1 cellular context compared by ENCODE assay signal in genomic region chr11:34302046-34302921, GRCh38.
TF ChIP-seq lines count a peak whose summit lies in the region.

No MANE protein-coding gene starts in this region.

TF ChIP-seq in GM12878, 131 proteins besides CTCF, POLR2A, EP300 and RAD21 (continued from another document and continues in another):
- no peak for TF ChIP-seq SUZ12 (IDR thresholded peaks at IDR 0.05; ENCODE audit: unreplicated experiment)
- TF ChIP-seq SMAD1 (IDR thresholded peaks at IDR 0.05; ENCODE audit: low read depth, partially characterized antibody): no peak
- TF ChIP-seq FOXK2 (IDR thresholded peaks at IDR 0.05): no peak
- peak; percentile 49 for TF ChIP-seq IKZF1 (conservative IDR thresholded peaks at IDR 0.05)
- TF ChIP-seq BHLHE40 (IDR thresholded peaks at IDR 0.05; ENCODE audit: borderline replicate concordance in 1 of 2, low read depth in 2 of 2, low read length in 1 of 2): no peak; a peak in 1 of 4 replicates
- TF ChIP-seq ZNF384 (IDR thresholded peaks at IDR 0.05; ENCODE audit: borderline replicate concordance, low read depth, low read length): no peak
- TF ChIP-seq PRDM15 (CRISPR knock-in tag; IDR thresholded peaks at IDR 0.05): no peak
- no peak for TF ChIP-seq ASH2L (IDR thresholded peaks at IDR 0.05; ENCODE audit: borderline replicate concordance, low read depth)
- TF ChIP-seq MYC (IDR thresholded peaks at IDR 0.05; ENCODE audit: insufficient read depth, insufficient read length, insufficient replicate concordance, low read length, severe bottlenecking): no peak
- no peak for TF ChIP-seq FOS (IDR thresholded peaks at IDR 0.05; ENCODE audit: borderline replicate concordance, extremely low read depth, insufficient read length)
- TF ChIP-seq LARP7 (IDR thresholded peaks at IDR 0.05): no peak
- no peak for TF ChIP-seq ZNF207 (IDR thresholded peaks at IDR 0.05; ENCODE audit: borderline replicate concordance)
- TF ChIP-seq NRF1 (conservative IDR thresholded peaks at IDR 0.05; ENCODE audit: low read depth, low read length): no peak
- TF ChIP-seq SREBF2 (IDR thresholded peaks at IDR 0.05; ENCODE audit: low read length): no peak
- no peak for TF ChIP-seq ZNF274 (IDR thresholded peaks at IDR 0.05; ENCODE audit: insufficient read depth, insufficient read length)
- no peak for TF ChIP-seq POLR2AphosphoS2 (IDR thresholded peaks at IDR 0.05; ENCODE audit: low read depth, low read length)
- 0 out of 2 replicates have a peak, but pooled peaks have one; percentile 30 for TF ChIP-seq DPF2 (IDR thresholded peaks at IDR 0.05)
- TF ChIP-seq BACH1 (IDR thresholded peaks at IDR 0.05; ENCODE audit: borderline replicate concordance): no peak
- TF ChIP-seq ZBTB11 (CRISPR knock-in tag; IDR thresholded peaks at IDR 0.05): no peak
- peak; percentile 25; the same call in 1 of the 2 replicates for TF ChIP-seq ZBED1 (IDR thresholded peaks at IDR 0.05; ENCODE audit: borderline replicate concordance)
- TF ChIP-seq PBX3 (IDR thresholded peaks at IDR 0.05; ENCODE audit: insufficient replicate concordance, low read depth, low read length): no peak
- TF ChIP-seq RCOR1 (conservative IDR thresholded peaks at IDR 0.05; ENCODE audit: low read depth, low read length): no peak
- TF ChIP-seq SUPT20H (IDR thresholded peaks at IDR 0.05; ENCODE audit: borderline replicate concordance, control insufficient read depth, low read depth, low read length): no peak
- TF ChIP-seq BCLAF1 (IDR thresholded peaks at IDR 0.05): no peak
- TF ChIP-seq IKZF2 (IDR thresholded peaks at IDR 0.05): peak; percentile 29 to 33; a peak in 2 of 4 replicates
- no peak for TF ChIP-seq STAT3 (IDR thresholded peaks at IDR 0.05; ENCODE audit: low read depth, low read length)
- 0 out of 2 replicates have a peak, but pooled peaks have one; percentile 38 for TF ChIP-seq CREB1 (IDR thresholded peaks at IDR 0.05; ENCODE audit: low read depth)
- no peak for TF ChIP-seq PKNOX1 (IDR thresholded peaks at IDR 0.05)
- TF ChIP-seq NFIC (IDR thresholded peaks at IDR 0.05; ENCODE audit: low read depth, low read length): peak; percentile 88; the same call in 1 of the 2 replicates
- TF ChIP-seq ESRRA (IDR thresholded peaks at IDR 0.05; ENCODE audit: low read length): no peak
- TF ChIP-seq USF1 (IDR thresholded peaks at IDR 0.05; ENCODE audit: borderline replicate concordance, extremely low read length, insufficient read depth, low read depth, low read length): no peak
- no peak for TF ChIP-seq SREBF1 (IDR thresholded peaks at IDR 0.05; ENCODE audit: low read length)
- TF ChIP-seq KLF5 (IDR thresholded peaks at IDR 0.05; ENCODE audit: partially characterized antibody): no peak
- no peak for TF ChIP-seq RFX5 (IDR thresholded peaks at IDR 0.05; ENCODE audit: low read depth, low read length)
- TF ChIP-seq BRCA1 (IDR thresholded peaks at IDR 0.05; ENCODE audit: low read depth, low read length): no peak
- no peak for TF ChIP-seq E2F4 (IDR thresholded peaks at IDR 0.05; ENCODE audit: low read depth, low read length)
- no peak for TF ChIP-seq RELB (IDR thresholded peaks at IDR 0.05; ENCODE audit: low read depth)
- TF ChIP-seq REST (IDR thresholded peaks at IDR 0.05; ENCODE audit: low read depth, low read length): no peak
- TF ChIP-seq CHD4 (IDR thresholded peaks at IDR 0.05): no peak
